In genomic region chr16:66387817-66388332, GRCh38 we compare ENCODE assay signal across 30 cellular contexts. TPM values are rescaled to one million over a fixed set of nuclear protein-coding genes. Genes with fewer than 3 reads are reported as not detected.
DNase-seq lines count a peak whose midpoint lies in the region; ATAC-seq, FAIRE-seq and TF ChIP-seq lines count a peak whose summit lies in the region.
"Had no signal": no experiment of that assay in that cellular context is flagged by ENCODE, and none has a peak within 500 bp of the region (broad histone marks: within the 10 kb centered on the region; RNA-seq: fewer than 3 reads in every experiment).

No MANE protein-coding gene starts in this region.

- TF ChIP-seq EP300 in HepG2 (IDR thresholded peaks at IDR 0.05; ENCODE audit: low read depth in 2 of 2, low read length in 2 of 2) (peak in 1 of 2 experiments; percentile 77; a peak in 2 of 4 replicates), HepG2 (CRISPR knock-in tag; IDR thresholded peaks at IDR 0.05; ENCODE audit: borderline replicate concordance) (no peak)

- DNase-seq in left ventricle myocardium inferior = no peak
- DNase-seq in Right ventricle myocardium inferior (ENCODE audit: missing footprints) = no peak
- peak; percentile 41 for DNase-seq in HepG2 (ENCODE audit: low spot score)
- no peak for DNase-seq in T-helper 9 cell
- DNase-seq in activated CD4-positive, alpha-beta T cell treated with anti-CD3 and anti-CD28 coated beads for 36 hours = no peak
- DNase-seq: AML-193; Calu3; CD8-positive, alpha-beta memory T cell; DMS53; GDM1; Karpas-422; MV-4-11; NCI-H1105 treated with DMSO at 0.1 percent for 48 hours; NCI-H2081; NCI-H2171; NCI-H446; NCI-H526 had no signal

- no peak overlapping the region for H2AFZ ChIP-seq in HepG2 (ENCODE audit: low read length)

- no peak overlapping the region for H3K4me3 ChIP-seq in left ventricle myocardium inferior
- peak overlapping the region in 1 of 3 experiments; percentile 31; a peak in 2 of 6 replicates for H3K4me3 ChIP-seq in HepG2 (replicated peaks in 1 of 3; ENCODE audit: insufficient read depth in 1 of 3, low read depth in 2 of 3, low read length in 3 of 3)
- no peak overlapping the region for H3K4me3 ChIP-seq in subcutaneous abdominal adipose tissue (ENCODE audit: low read depth in 1 of 5, low read length in 5 of 5)
- H3K4me3 ChIP-seq: Peyer's patch, SJSA1 had no signal

- no peaks in the 10 kb centered on the region for H3K9me3 Mint-ChIP-seq in activated CD4-positive, alpha-beta T cell treated with anti-CD3 and anti-CD28 coated beads for 36 hours (ENCODE audit: low read depth)
- H3K9me3 Mint-ChIP-seq: CD8-positive, alpha-beta memory T cell had no signal

- no peaks in the 10 kb centered on the region for H3K79me2 ChIP-seq in HepG2 (ENCODE audit: insufficient read depth, low read length)

- H3K27ac Mint-ChIP-seq in activated CD4-positive, alpha-beta T cell treated with anti-CD3 and anti-CD28 coated beads for 36 hours = no peak overlapping the region

- H3K9ac ChIP-seq in HepG2 (ENCODE audit: insufficient read depth, low read depth, low read length) (peak overlapping the region; percentile 28; the same call in 1 of the 2 replicates), subcutaneous abdominal adipose tissue (ENCODE audit: low read length in 5 of 5) (peak overlapping the region in 1 of 5 donors; percentile 66)

- ATAC-seq in Right ventricle myocardium inferior = no peak
- peak; percentile 72 for ATAC-seq in HepG2
- ATAC-seq in GM19023 (IDR thresholded peaks at IDR 0.05; ENCODE audit: unreplicated experiment) = no peak
- ATAC-seq in GM21390 (IDR thresholded peaks at IDR 0.05; ENCODE audit: unreplicated experiment) = no peak
- ATAC-seq in activated CD4-positive, alpha-beta T cell treated with anti-CD3 and anti-CD28 coated beads for 36 hours = no peak

- intact Hi-C loops in left ventricle myocardium inferior (cut with micrococcal nuclease) (no loop called here), Right ventricle myocardium inferior (cut with DNase I) (no loop called here), HepG2 (cut with micrococcal nuclease; ENCODE audit: unreplicated experiment) (no loop called here)
- intact Hi-C loops in activated CD4-positive, alpha-beta T cell treated with anti-CD3 and anti-CD28 coated beads for 36 hours (cut with DNase I, micrococcal nuclease) = no loop called here

- peaks cover 55% of the 10 kb centered on the region for H3K4me1 ChIP-seq in left ventricle myocardium inferior
- H3K4me1 ChIP-seq in HepG2 (ENCODE audit: insufficient read depth, low read length) = peaks cover 38% of the 10 kb centered on the region
- peaks cover 5 to 54% (median 13%) of the 10 kb centered on the region in 5 donors for H3K4me1 ChIP-seq in subcutaneous abdominal adipose tissue (ENCODE audit: control insufficient read depth in 5 of 5, insufficient read depth in 5 of 5, low read length in 5 of 5)
- H3K4me1 ChIP-seq: Peyer's patch had no signal

- in situ Hi-C loops in HepG2 (cut with HindIII; ENCODE audit: extremely low pct_ligation_motif_present, low pct_unique_long_range_greater_than_20kb) = no loop called here

- POLR2A ChIA-PET in HepG2 (lab: Yijun Ruan, JAX) = no interaction called here
- POLR2A ChIA-PET in activated CD4-positive, alpha-beta T cell treated with anti-CD3 and anti-CD28 coated beads for 36 hours (lab: Charles Lee) = no interaction called here

- TF ChIP-seq CTCF in left ventricle myocardium inferior (IDR thresholded peaks at IDR 0.05; ENCODE audit: borderline replicate concordance) = no peak
- TF ChIP-seq CTCF in HepG2 (CRISPR knock-in tag; IDR thresholded peaks at IDR 0.05) = no peak

- peaks cover 35% of the 10 kb centered on the region for H3K36me3 ChIP-seq in left ventricle myocardium inferior
- no peaks in the 10 kb centered on the region for H3K36me3 ChIP-seq in HepG2 (replicated peaks in 1 of 2; ENCODE audit: control insufficient read depth in 1 of 2, insufficient read depth in 2 of 2, low read length in 2 of 2)
- H3K36me3 ChIP-seq in subcutaneous abdominal adipose tissue (ENCODE audit: control insufficient read depth in 5 of 5, insufficient read depth in 5 of 5, low read length in 5 of 5) = peaks cover 0 to 56% (median 37%) of the 10 kb centered on the region in 5 donors
- H3K36me3 ChIP-seq: Peyer's patch, SJSA1 had no signal

- TF ChIP-seq POLR2A in HepG2 (IDR thresholded peaks at IDR 0.05; ENCODE audit: insufficient read depth in 1 of 2, low read depth in 2 of 2, low read length in 2 of 2) = no peak

- H3K9me3 ChIP-seq in left ventricle myocardium inferior (replicated peaks) (no peaks in the 10 kb centered on the region), HepG2 (ENCODE audit: low read length) (no peaks in the 10 kb centered on the region), subcutaneous abdominal adipose tissue (ENCODE audit: control insufficient read depth in 5 of 5, low read length in 5 of 5) (no peaks in the 10 kb centered on the region)
- H3K9me3 ChIP-seq: Peyer's patch, SJSA1 had no signal

- H3K27me3 Mint-ChIP-seq in activated CD4-positive, alpha-beta T cell treated with anti-CD3 and anti-CD28 coated beads for 36 hours = peaks cover 1% of the 10 kb centered on the region

- H3K27ac ChIP-seq in left ventricle myocardium inferior (replicated peaks) (peak overlapping the region; percentile 18), HepG2 (ENCODE audit: extremely low read length, insufficient read depth, low read length) (peak overlapping the region; percentile 57), subcutaneous abdominal adipose tissue (ENCODE audit: low read depth, low read length) (peak overlapping the region; percentile 45)
- H3K27ac ChIP-seq: C4-2B, Peyer's patch, SJSA1 had no signal

- WGBS in HepG2 (ENCODE audit: low lambda C conversion rate) = 9% methylated on average over 2 of the region's 2 CpGs

- no peaks in the 10 kb centered on the region for H3K36me3 Mint-ChIP-seq in activated CD4-positive, alpha-beta T cell treated with anti-CD3 and anti-CD28 coated beads for 36 hours (ENCODE audit: low read depth)
- H3K36me3 Mint-ChIP-seq: CD8-positive, alpha-beta memory T cell had no signal

- FAIRE-seq in HepG2 (lab: Jason Lieb, UNC) = peak; percentile 83
- FAIRE-seq: GM18507, GM19239, H54 had no signal

- H3K27me3 ChIP-seq in left ventricle myocardium inferior (ENCODE audit: low read depth) (no peaks in the 10 kb centered on the region), HepG2 (ENCODE audit: control insufficient read depth in 1 of 2, insufficient read depth in 2 of 2, low read length in 2 of 2) (no peaks in the 10 kb centered on the region), subcutaneous abdominal adipose tissue (ENCODE audit: control insufficient read depth in 5 of 5, insufficient read depth in 4 of 5, low read length in 5 of 5) (no peaks in the 10 kb centered on the region)
- H3K27me3 ChIP-seq: Peyer's patch, SJSA1 had no signal

- no peak overlapping the region for H3K4me3 Mint-ChIP-seq in activated CD4-positive, alpha-beta T cell treated with anti-CD3 and anti-CD28 coated beads for 36 hours
- H3K4me3 Mint-ChIP-seq: CD8-positive, alpha-beta memory T cell had no signal

- no TSS peak for BruUV-seq in HepG2 (replicated peaks; lab: Mats Ljungman, UMichigan)

- TF ChIP-seq RAD21 in HepG2 (CRISPR knock-in tag; IDR thresholded peaks at IDR 0.05) = no peak

- CTCF ChIA-PET in HepG2 (lab: Yijun Ruan, JAX; ENCODE audit: low intra/inter-chr PET ratio, low total read pairs) = no interaction called here
- CTCF ChIA-PET in activated CD4-positive, alpha-beta T cell treated with anti-CD3 and anti-CD28 coated beads for 36 hours (lab: Charles Lee) = no interaction called here

- peak overlapping the region; percentile 62 for H3K4me2 ChIP-seq in HepG2 (ENCODE audit: low read depth, low read length)

- H3K4me1 Mint-ChIP-seq in activated CD4-positive, alpha-beta T cell treated with anti-CD3 and anti-CD28 coated beads for 36 hours = no peaks in the 10 kb centered on the region
- H3K4me1 Mint-ChIP-seq: CD8-positive, alpha-beta memory T cell had no signal

- H4K20me1 ChIP-seq in HepG2 (ENCODE audit: insufficient read depth, low read length) = no peaks in the 10 kb centered on the region

RNA-seq across cellular contexts. Expression of gene CDH5, which starts 21.4 kb away (rescaled TPM):
- total RNA-seq in left ventricle myocardium inferior = 47.1 TPM
- total RNA-seq in Right ventricle myocardium inferior = 58.4 TPM
- total RNA-seq in HepG2 (2016; rRNA removed; fragmentation: Illumina TruSeq; extraction: Trizol) = 0.34 and 0.71 TPM in 2 replicates
- total RNA-seq in HepG2 (2016; cell fraction: cytosol; rRNA removed; fragmentation: Illumina TruSeq; extraction: Trizol; ENCODE audit: low read depth) = not detected in 2 replicates
- total RNA-seq in HepG2 (2016; cell fraction: insoluble cytoplasmic fraction; rRNA removed; fragmentation: Illumina TruSeq; extraction: Trizol) = 0.37 and 0.46 TPM in 2 replicates
- total RNA-seq in HepG2 (2016; cell fraction: membrane; rRNA removed; fragmentation: Illumina TruSeq; extraction: Trizol) = 0.15 and 0.24 TPM in 2 replicates
- 0.53 and 0.99 TPM in 2 replicates for total RNA-seq in HepG2 (2016; cell fraction: nucleus; rRNA removed; fragmentation: Illumina TruSeq; extraction: Trizol)
- 1.0 and 1.1 TPM in 2 replicates for polyA plus RNA-seq in HepG2 (2011; rRNA removed)
- 0.85 and 1.1 TPM in 2 replicates for polyA plus RNA-seq in HepG2 (2011; cell fraction: cytosol; rRNA removed)
- 0.78 and 1.3 TPM in 2 replicates for polyA plus RNA-seq in HepG2 (2011; cell fraction: nucleus; rRNA removed)
- polyA plus RNA-seq in HepG2 (2012) = 0.63 and 2.2 TPM in 2 replicates
- polyA plus RNA-seq in HepG2 (2016; cell fraction: cytosol; fragmentation: Illumina TruSeq; extraction: Trizol; ENCODE audit: low read depth) = 0.03 and 0.07 TPM in 2 replicates
- 0.11 and 0.25 TPM in 2 replicates for polyA plus RNA-seq in HepG2 (2016; cell fraction: insoluble cytoplasmic fraction; fragmentation: Illumina TruSeq; extraction: Trizol; ENCODE audit: low read depth)
- polyA plus RNA-seq in HepG2 (2016; cell fraction: membrane; fragmentation: Illumina TruSeq; extraction: Trizol; ENCODE audit: low read depth) = 0.09 and 0.19 TPM in 2 replicates
- 0.67 and 0.83 TPM in 2 replicates for polyA plus RNA-seq in HepG2 (2016; cell fraction: nucleus; fragmentation: Illumina TruSeq; extraction: Trizol; ENCODE audit: insufficient read depth, low read depth)
- 1.8 and 2.9 TPM in 2 replicates for polyA minus RNA-seq in HepG2 (2011; rRNA and poly(A)+ RNA removed; ENCODE audit: low replicate concordance)
- polyA minus RNA-seq in HepG2 (2011; cell fraction: cytosol; rRNA and poly(A)+ RNA removed) = 0.35 and 1.8 TPM in 2 replicates
- polyA minus RNA-seq in HepG2 (2011; cell fraction: nucleus; rRNA and poly(A)+ RNA removed) = 0.99 and 3.0 TPM in 2 replicates
- not detected for total RNA-seq in activated CD4-positive, alpha-beta T cell treated with anti-CD3 and anti-CD28 coated beads for 36 hours
- total RNA-seq: A172; Calu3; CD8-positive, alpha-beta memory T cell; OCI-LY7; SJSA1 had no signal
- polyA plus RNA-seq: AG04450; CD8-positive, alpha-beta memory T cell had no signal

RNA-seq across cellular contexts. Expression of gene BEAN1, which starts 39.2 kb away (rescaled TPM):
- 0.33 TPM for total RNA-seq in left ventricle myocardium inferior
- total RNA-seq in Right ventricle myocardium inferior = 2.4 TPM
- 0.29 and 0.53 TPM in 2 replicates for total RNA-seq in HepG2 (2016; rRNA removed; fragmentation: Illumina TruSeq; extraction: Trizol)
- 1.9 TPM in 2 replicates for total RNA-seq in HepG2 (2016; cell fraction: cytosol; rRNA removed; fragmentation: Illumina TruSeq; extraction: Trizol; ENCODE audit: low read depth)
- total RNA-seq in HepG2 (2016; cell fraction: insoluble cytoplasmic fraction; rRNA removed; fragmentation: Illumina TruSeq; extraction: Trizol) = 0.25 and 0.54 TPM in 2 replicates
- total RNA-seq in HepG2 (2016; cell fraction: membrane; rRNA removed; fragmentation: Illumina TruSeq; extraction: Trizol) = 0.56 and 1.5 TPM in 2 replicates
- 0.65 TPM in 1 of 2 replicates, not detected in the other for total RNA-seq in HepG2 (2016; cell fraction: nucleus; rRNA removed; fragmentation: Illumina TruSeq; extraction: Trizol)
- polyA plus RNA-seq in HepG2 (2011; rRNA removed) = 1.4 and 3.9 TPM in 2 replicates
- 2.0 and 2.5 TPM in 2 replicates for polyA plus RNA-seq in HepG2 (2011; cell fraction: cytosol; rRNA removed)
- 3.4 and 5.2 TPM in 2 replicates for polyA plus RNA-seq in HepG2 (2011; cell fraction: nucleus; rRNA removed)
- 1.6 and 4.4 TPM in 2 replicates for polyA plus RNA-seq in HepG2 (2012)
- polyA plus RNA-seq in HepG2 (2016; cell fraction: cytosol; fragmentation: Illumina TruSeq; extraction: Trizol; ENCODE audit: low read depth) = 2.9 and 4.2 TPM in 2 replicates
- 0.10 TPM in 1 of 2 replicates, not detected in the other for polyA plus RNA-seq in HepG2 (2016; cell fraction: insoluble cytoplasmic fraction; fragmentation: Illumina TruSeq; extraction: Trizol; ENCODE audit: low read depth)
- 2.4 and 2.8 TPM in 2 replicates for polyA plus RNA-seq in HepG2 (2016; cell fraction: membrane; fragmentation: Illumina TruSeq; extraction: Trizol; ENCODE audit: low read depth)
- 0.81 and 1.1 TPM in 2 replicates for polyA plus RNA-seq in HepG2 (2016; cell fraction: nucleus; fragmentation: Illumina TruSeq; extraction: Trizol; ENCODE audit: insufficient read depth, low read depth)
- polyA minus RNA-seq in HepG2 (2011; rRNA and poly(A)+ RNA removed; ENCODE audit: low replicate concordance) = 0.21 and 3.5 TPM in 2 replicates
- 1.7 TPM in 1 of 2 replicates, not detected in the other for polyA minus RNA-seq in HepG2 (2011; cell fraction: cytosol; rRNA and poly(A)+ RNA removed)
- polyA minus RNA-seq in HepG2 (2011; cell fraction: nucleus; rRNA and poly(A)+ RNA removed) = 1.5 and 1.9 TPM in 2 replicates
- not detected for total RNA-seq in activated CD4-positive, alpha-beta T cell treated with anti-CD3 and anti-CD28 coated beads for 36 hours
- total RNA-seq: CD8-positive, alpha-beta memory T cell; M059J; Peyer's patch; SJSA1 had no signal
- polyA plus RNA-seq: AG04450 had no signal

Comparison
In these comparisons a context has a peak if more than half of its experiments do, and no peak if none do; other contexts are left out.
1. RNA of gene CDH5, which starts 21.4 kb away (total RNA-seq): 58.4 TPM in Right ventricle myocardium inferior (single experiment) and 47.1 TPM in left ventricle myocardium inferior (single experiment); 0.15 to 0.99 TPM in HepG2 and not detected in activated CD4-positive, alpha-beta T cell treated with anti-CD3 and anti-CD28 coated beads for 36 hours; every median in the first group is over 10 times any median in the second.
2. Peak in every context shown above with its lines, with median percentiles within 50 percentile points of each other: H3K27ac ChIP-seq.